In the genomic region with DNA sequence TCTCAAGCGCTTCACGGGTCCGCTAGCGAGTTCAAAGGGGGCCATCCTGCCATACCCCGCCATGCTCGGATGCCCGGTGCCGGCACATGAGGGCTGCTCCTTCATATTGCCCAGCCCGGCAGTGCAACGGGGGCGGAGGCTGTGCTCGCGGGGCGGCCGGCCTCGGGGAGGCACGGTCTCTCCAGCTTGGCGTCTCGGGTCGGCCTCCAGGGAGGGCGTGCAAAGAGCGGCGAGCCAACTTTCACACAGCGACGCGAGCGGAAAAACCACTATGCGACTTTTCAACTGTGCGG, we compare ENCODE assay signal across 1 cellular context.
A peak's percentile ranks its signal among the peaks of the same experiment; 100 is the strongest.
TF ChIP-seq lines count a peak whose summit lies in the region.

No MANE protein-coding gene starts in this region.

TF ChIP-seq in HEK293, 187 proteins besides CTCF, POLR2A, EP300 and RAD21 (continued from another document):
- no peak for TF ChIP-seq FEZF1 (tag by site-specific recombination; IDR thresholded peaks at IDR 0.05)
- TF ChIP-seq YY1 (tag by site-specific recombination; IDR thresholded peaks at IDR 0.05): peak; percentile 59; the same call in 1 of the 2 replicates
- TF ChIP-seq, protein P1, sequence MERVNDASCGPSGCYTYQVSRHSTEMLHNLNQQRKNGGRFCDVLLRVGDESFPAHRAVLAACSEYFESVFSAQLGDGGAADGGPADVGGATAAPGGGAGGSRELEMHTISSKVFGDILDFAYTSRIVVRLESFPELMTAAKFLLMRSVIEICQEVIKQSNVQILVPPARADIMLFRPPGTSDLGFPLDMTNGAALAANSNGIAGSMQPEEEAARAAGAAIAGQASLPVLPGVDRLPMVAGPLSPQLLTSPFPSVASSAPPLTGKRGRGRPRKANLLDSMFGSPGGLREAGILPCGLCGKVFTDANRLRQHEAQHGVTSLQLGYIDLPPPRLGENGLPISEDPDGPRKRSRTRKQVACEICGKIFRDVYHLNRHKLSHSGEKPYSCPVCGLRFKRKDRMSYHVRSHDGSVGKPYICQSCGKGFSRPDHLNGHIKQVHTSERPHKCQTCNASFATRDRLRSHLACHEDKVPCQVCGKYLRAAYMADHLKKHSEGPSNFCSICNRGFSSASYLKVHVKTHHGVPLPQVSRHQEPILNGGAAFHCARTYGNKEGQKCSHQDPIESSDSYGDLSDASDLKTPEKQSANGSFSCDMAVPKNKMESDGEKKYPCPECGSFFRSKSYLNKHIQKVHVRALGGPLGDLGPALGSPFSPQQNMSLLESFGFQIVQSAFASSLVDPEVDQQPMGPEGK (tag by site-specific recombination; IDR thresholded peaks at IDR 0.05): peak; percentile 15; the same call in 1 of the 2 replicates
- TF ChIP-seq, protein P2, sequence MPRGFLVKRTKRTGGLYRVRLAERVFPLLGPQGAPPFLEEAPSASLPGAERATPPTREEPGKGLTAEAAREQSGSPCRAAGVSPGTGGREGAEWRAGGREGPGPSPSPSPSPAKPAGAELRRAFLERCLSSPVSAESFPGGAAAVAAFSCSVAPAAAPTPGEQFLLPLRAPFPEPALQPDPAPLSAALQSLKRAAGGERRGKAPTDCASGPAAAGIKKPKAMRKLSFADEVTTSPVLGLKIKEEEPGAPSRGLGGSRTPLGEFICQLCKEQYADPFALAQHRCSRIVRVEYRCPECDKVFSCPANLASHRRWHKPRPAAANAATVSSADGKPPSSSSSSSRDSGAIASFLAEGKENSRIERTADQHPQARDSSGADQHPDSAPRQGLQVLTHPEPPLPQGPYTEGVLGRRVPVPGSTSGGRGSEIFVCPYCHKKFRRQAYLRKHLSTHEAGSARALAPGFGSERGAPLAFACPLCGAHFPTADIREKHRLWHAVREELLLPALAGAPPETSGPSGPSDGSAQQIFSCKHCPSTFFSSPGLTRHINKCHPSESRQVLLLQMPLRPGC (tag by site-specific recombination; IDR thresholded peaks at IDR 0.05): no peak
- 0 out of 2 replicates have a peak, but pooled peaks have one; percentile 27 for TF ChIP-seq PRDM1 (tag by site-specific recombination; IDR thresholded peaks at IDR 0.05)
- TF ChIP-seq, protein P3, sequence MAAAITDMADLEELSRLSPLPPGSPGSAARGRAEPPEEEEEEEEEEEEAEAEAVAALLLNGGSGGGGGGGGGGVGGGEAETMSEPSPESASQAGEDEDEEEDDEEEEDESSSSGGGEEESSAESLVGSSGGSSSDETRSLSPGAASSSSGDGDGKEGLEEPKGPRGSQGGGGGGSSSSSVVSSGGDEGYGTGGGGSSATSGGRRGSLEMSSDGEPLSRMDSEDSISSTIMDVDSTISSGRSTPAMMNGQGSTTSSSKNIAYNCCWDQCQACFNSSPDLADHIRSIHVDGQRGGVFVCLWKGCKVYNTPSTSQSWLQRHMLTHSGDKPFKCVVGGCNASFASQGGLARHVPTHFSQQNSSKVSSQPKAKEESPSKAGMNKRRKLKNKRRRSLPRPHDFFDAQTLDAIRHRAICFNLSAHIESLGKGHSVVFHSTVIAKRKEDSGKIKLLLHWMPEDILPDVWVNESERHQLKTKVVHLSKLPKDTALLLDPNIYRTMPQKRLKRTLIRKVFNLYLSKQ (tag by site-specific recombination; IDR thresholded peaks at IDR 0.05; ENCODE audit: borderline replicate concordance): no peak
